In genomic region chr5:150596313-150596712, GRCh38 we compare ENCODE assay signal across 20 cellular contexts. TPM values are rescaled to one million over a fixed set of nuclear protein-coding genes. Genes with fewer than 3 reads are reported as not detected.
DNase-seq lines count a peak whose midpoint lies in the region; ATAC-seq and TF ChIP-seq lines count a peak whose summit lies in the region.
"Had no signal": no experiment of that assay in that cellular context is flagged by ENCODE, and none has a peak within 500 bp of the region (broad histone marks: within the 10 kb centered on the region; RNA-seq: fewer than 3 reads in every experiment).

No MANE protein-coding gene starts in this region.

- H3K18ac ChIP-seq in trophoblast cell (ENCODE audit: low read length): peak overlapping the region; percentile 62

- H3K27me3 ChIP-seq in left ventricle myocardium inferior (ENCODE audit: low read depth): no peaks in the 10 kb centered on the region
- no peaks in the 10 kb centered on the region for H3K27me3 ChIP-seq in trophoblast cell (ENCODE audit: insufficient read depth, low read length)
- H3K27me3 ChIP-seq: ovary, tibial nerve had no signal

- no peak for ATAC-seq in stimulated activated naive CD8-positive, alpha-beta T cell treated with anti-CD3 and anti-CD28 coated beads, Interleukin-15, amount 100 ng/mL, for 72 hours
- no peak for ATAC-seq in stimulated activated naive CD8-positive, alpha-beta T cell treated with anti-CD3 and anti-CD28 coated beads, Interleukin-15, Interleukin-2, amounts not matched to agents 100 U/mL and 50 U/mL, for 24 hours
- no peak for ATAC-seq in left lobe of liver
- ATAC-seq: A549; CD8-positive, alpha-beta T cell had no signal

- no peaks in the 10 kb centered on the region for H3K27me3 Mint-ChIP-seq in stimulated activated naive CD8-positive, alpha-beta T cell treated with anti-CD3 and anti-CD28 coated beads, Interleukin-15, amount 100 ng/mL, for 72 hours

- peak overlapping the region; percentile 94 for H4K91ac ChIP-seq in trophoblast cell (ENCODE audit: low read depth, low read length)

- H2BK12ac ChIP-seq in trophoblast cell (ENCODE audit: low read length): peak overlapping the region; percentile 92

- peak overlapping the region; percentile 94 for H2BK120ac ChIP-seq in trophoblast cell (ENCODE audit: insufficient read depth, low read length, poor library complexity)

- H3K4ac ChIP-seq in trophoblast cell (ENCODE audit: low read depth, low read length): peak overlapping the region; percentile 57

- H2AFZ ChIP-seq in trophoblast cell (ENCODE audit: insufficient read depth, low read length, poor library complexity): peak overlapping the region; percentile 40

- no peak overlapping the region for H3K4me3 ChIP-seq in left ventricle myocardium inferior
- no peak overlapping the region for H3K4me3 ChIP-seq in trophoblast cell (ENCODE audit: low read depth, low read length)
- H3K4me3 ChIP-seq: A549, ovary, skin epidermis, tibial nerve had no signal

- H4K12ac ChIP-seq in trophoblast cell (ENCODE audit: low read depth, low read length): peak overlapping the region; percentile 74

- H2BK5ac ChIP-seq in trophoblast cell (ENCODE audit: low read depth, low read length, poor library complexity): peak overlapping the region; percentile 94

- no peaks in the 10 kb centered on the region for H3K9me3 Mint-ChIP-seq in stimulated activated naive CD8-positive, alpha-beta T cell treated with anti-CD3 and anti-CD28 coated beads, Interleukin-15, amount 100 ng/mL, for 72 hours
- H3K9me3 Mint-ChIP-seq: CD8-positive, alpha-beta T cell had no signal

- DNase-seq in stimulated activated naive CD8-positive, alpha-beta T cell treated with anti-CD3 and anti-CD28 coated beads, Interleukin-15, amount 100 ng/mL, for 72 hours: no peak
- DNase-seq in stimulated activated naive CD8-positive, alpha-beta T cell treated with anti-CD3 and anti-CD28 coated beads, Interleukin-15, Interleukin-2, amounts not matched to agents 100 U/mL and 50 U/mL, for 24 hours: no peak
- DNase-seq in left ventricle myocardium inferior (no peak), trophoblast cell (peak in 1 of 2 donors; percentile 23), KG1 (lab: John Stamatoyannopoulos, UW) (no peak), NCI-H748 (lab: John Stamatoyannopoulos, UW; ENCODE audit: unreplicated experiment) (no peak), left lobe of liver (ENCODE audit: low spot score) (no peak)
- DNase-seq in stimulated activated naive CD4-positive, alpha-beta T cell treated with Interleukin-2 at 50 U/mL for 16 hours (lab: John Stamatoyannopoulos, UW): no peak
- DNase-seq: activated CD4-positive, alpha-beta T cell treated with anti-CD3 and anti-CD28 coated beads, Interleukin-2, amount 50 U/mL, for 1 hour; activated naive CD4-positive, alpha-beta T cell treated with Interleukin-2 at 50 U/mL for 16 hours; CD8-positive, alpha-beta T cell; hypothalamus; NCI-H1048; NCI-H2107; NCI-H526 had no signal

- H3K9me3 ChIP-seq in left ventricle myocardium inferior (replicated peaks) (no peaks in the 10 kb centered on the region), trophoblast cell (ENCODE audit: insufficient read depth, low read depth, low read length) (no peaks in the 10 kb centered on the region)
- H3K9me3 ChIP-seq: A549, ovary, tibial nerve had no signal

- H3K36me3 ChIP-seq in left ventricle myocardium inferior (no peaks in the 10 kb centered on the region), trophoblast cell (ENCODE audit: control insufficient read depth in 1 of 2, insufficient read depth in 2 of 2, low read length in 2 of 2) (no peaks in the 10 kb centered on the region)
- H3K36me3 ChIP-seq: ovary, tibial nerve had no signal

- H3K9ac ChIP-seq in trophoblast cell (ENCODE audit: low read length): no peak overlapping the region

- peaks cover 15% of the 10 kb centered on the region for H3K79me2 ChIP-seq in trophoblast cell (ENCODE audit: control insufficient read depth, insufficient read depth, low read length, poor library complexity)

- H3K4me1 ChIP-seq in left ventricle myocardium inferior (peaks cover 98% of the 10 kb centered on the region), trophoblast cell (ENCODE audit: control insufficient read depth in 1 of 2, insufficient read depth in 2 of 2, low read length in 2 of 2) (peaks cover 40 to 51% of the 10 kb centered on the region in 2 experiments)

- H2AK5ac ChIP-seq in trophoblast cell (ENCODE audit: low read length): peak overlapping the region; percentile 89

- peak overlapping the region; percentile 67 for H4K8ac ChIP-seq in trophoblast cell (ENCODE audit: low read depth, low read length)

- H3K79me1 ChIP-seq in trophoblast cell (ENCODE audit: low read length): peaks cover 56% of the 10 kb centered on the region

- peak overlapping the region; percentile 11 for H3K4me2 ChIP-seq in trophoblast cell (ENCODE audit: low read length)
- H3K4me2 ChIP-seq: A549 had no signal

- intact Hi-C loops in left ventricle myocardium inferior (cut with micrococcal nuclease): no loop called here

- peak overlapping the region; percentile 90 for H3K27ac ChIP-seq in left ventricle myocardium inferior (replicated peaks)
- H3K27ac ChIP-seq in trophoblast cell (ENCODE audit: low read depth, low read length): peak overlapping the region; percentile 91
- H3K27ac ChIP-seq: A549, HL-60 had no signal

- no peak overlapping the region for H3K4me3 Mint-ChIP-seq in stimulated activated naive CD8-positive, alpha-beta T cell treated with anti-CD3 and anti-CD28 coated beads, Interleukin-15, amount 100 ng/mL, for 72 hours
- H3K4me3 Mint-ChIP-seq: CD8-positive, alpha-beta T cell had no signal

- H3K14ac ChIP-seq in trophoblast cell (ENCODE audit: low read length): peak overlapping the region; percentile 80

- H3K23ac ChIP-seq in trophoblast cell (ENCODE audit: low read length): no peak overlapping the region

- no peak for TF ChIP-seq CTCF in left ventricle myocardium inferior (IDR thresholded peaks at IDR 0.05; ENCODE audit: borderline replicate concordance)

- no CpG with 5 or more reads among the region's 9 CpGs for WGBS in trophoblast cell (ENCODE audit: extremely low coverage, insufficient coverage, insufficient read length)

- H3K4me1 Mint-ChIP-seq in stimulated activated naive CD8-positive, alpha-beta T cell treated with anti-CD3 and anti-CD28 coated beads, Interleukin-15, amount 100 ng/mL, for 72 hours: no peaks in the 10 kb centered on the region

- peak overlapping the region; percentile 57 to 70 for H3K27ac Mint-ChIP-seq in stimulated activated naive CD8-positive, alpha-beta T cell treated with anti-CD3 and anti-CD28 coated beads, Interleukin-15, amount 100 ng/mL, for 72 hours
- H3K27ac Mint-ChIP-seq: CD8-positive, alpha-beta T cell had no signal

RNA-seq across cellular contexts. Expression of gene SYNPO, which starts 44.1 kb away (rescaled TPM):
- total RNA-seq in left ventricle myocardium inferior (715 TPM), left lobe of liver (51.7 TPM)
- 52.3 and 58.9 TPM in 2 replicates for polyA plus RNA-seq in trophoblast cell (2013)

Comparison
In these comparisons a context has a peak if more than half of its experiments do, and no peak if none do; other contexts are left out.
1. RNA of gene SYNPO, which starts 44.1 kb away (total RNA-seq): 715 TPM in left ventricle myocardium inferior (single experiment); 51.7 TPM in left lobe of liver (single experiment); every median in the first group is over 10 times any median in the second.